ENCODE assay signal across 1 cellular context in genomic region chr1:41847733-41848132, GRCh38.
TF ChIP-seq lines count a peak whose summit lies in the region.

No MANE protein-coding gene starts in this region.

TF ChIP-seq in SK-N-SH, 30 proteins besides CTCF, POLR2A, EP300 and RAD21 (continued from another document):
- no peak for TF ChIP-seq PBX3 (IDR thresholded peaks at IDR 0.05)
- no peak for TF ChIP-seq JUND (IDR thresholded peaks at IDR 0.05)
TF ChIP-seq in SK-N-SH: peak in this region for 0.
